In the genomic region with DNA sequence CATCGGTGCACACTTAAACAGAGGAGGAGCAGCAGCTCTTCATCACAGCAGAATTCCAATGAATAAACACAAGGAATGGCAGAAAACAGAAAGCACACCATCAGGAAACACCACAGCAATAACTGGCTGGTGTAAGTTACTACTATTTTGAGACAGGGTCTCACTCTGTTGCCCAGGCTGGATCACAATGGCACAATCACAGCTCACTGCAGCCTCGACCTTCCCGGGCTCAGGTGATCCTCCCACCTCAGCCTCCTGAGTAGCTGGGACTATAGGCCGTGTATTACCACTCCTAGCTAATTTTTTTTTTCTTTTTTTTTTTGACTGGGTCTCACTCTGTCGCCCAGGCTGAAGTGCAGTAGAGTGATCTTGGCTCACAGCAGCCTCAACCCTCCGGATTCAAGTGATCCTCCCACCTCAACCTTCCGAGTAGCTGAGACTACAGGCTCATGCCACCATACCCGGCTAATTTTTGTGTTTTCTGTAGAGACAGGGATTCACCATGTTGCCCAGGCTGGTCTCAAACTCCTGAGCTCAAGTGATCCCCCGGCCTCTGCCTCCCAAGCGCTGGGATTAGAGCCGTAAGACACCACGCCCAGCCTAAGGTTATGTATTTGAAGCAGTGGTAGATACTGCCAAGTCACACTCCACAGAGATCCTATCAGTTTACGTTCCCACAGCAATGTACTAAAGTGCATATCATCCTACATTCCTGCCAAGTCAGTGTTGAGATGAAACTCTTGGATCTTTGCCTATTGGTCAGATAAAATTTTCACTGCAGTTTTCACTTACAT, we compare ENCODE assay signal across 10 cellular contexts. TPM values are rescaled to one million over a fixed set of nuclear protein-coding genes. Genes with fewer than 3 reads are reported as not detected.
DNase-seq lines count a peak whose midpoint lies in the region; ATAC-seq lines count a peak whose summit lies in the region.
"Had no signal": no experiment of that assay in that cellular context is flagged by ENCODE, and none has a peak within 500 bp of the region (broad histone marks: within the 10 kb centered on the region; RNA-seq: fewer than 3 reads in every experiment).

No MANE protein-coding gene starts in this region.

- no peaks in the 10 kb centered on the region for H3K9me3 ChIP-seq in right cardiac atrium (ENCODE audit: control insufficient read depth, low read length)
- H3K9me3 ChIP-seq: esophagus squamous epithelium had no signal

- intact Hi-C loops in right cardiac atrium (cut with DNase I), result no loop called here

- H3K27me3 ChIP-seq in right cardiac atrium (ENCODE audit: control insufficient read depth, insufficient read depth), result no peaks in the 10 kb centered on the region
- H3K27me3 ChIP-seq: esophagus squamous epithelium had no signal

- H3K4me1 ChIP-seq in right cardiac atrium (ENCODE audit: control insufficient read depth, insufficient read depth, low read length), result no peaks in the 10 kb centered on the region

- DNase-seq in NCI-H2196 treated with DMSO at 0.1 percent for 48 hours (lab: John Stamatoyannopoulos, UW; ENCODE audit: unreplicated experiment) (peak; percentile 9), NCI-H2196 (lab: John Stamatoyannopoulos, UW; ENCODE audit: unreplicated experiment) (no peak), amniotic stem cell (lab: John Stamatoyannopoulos, UW) (peak; percentile 47), right cardiac atrium (no peak), stromal cell of bone marrow (ENCODE audit: low read depth) (peak; percentile 43), cerebellar cortex (ENCODE audit: low spot score) (no peak)
- DNase-seq in activated CD8-positive, alpha-beta memory T cell treated with anti-CD3 and anti-CD28 coated beads, Interleukin-2, amount 50 U/mL, for 4 hours, result no peak
- DNase-seq in stimulated activated CD4-positive, alpha-beta T cell treated with anti-CD3 and anti-CD28 coated beads, Interleukin-12 subunit alpha, Interleukin-12 subunit beta, amount 100 ng/mL, for 4 hours, result no peak
- DNase-seq: activated effector memory CD4-positive, alpha-beta T cell treated with Interleukin-2 at 50 U/mL for 16 hours; esophagus squamous epithelium had no signal

- no peak overlapping the region for H3K27ac ChIP-seq in right cardiac atrium (ENCODE audit: low read length)
- H3K27ac ChIP-seq: esophagus squamous epithelium had no signal

- peak; percentile 81 for ATAC-seq in right cardiac atrium

- WGBS in right cardiac atrium, result 65% methylated on average over 13 of the region's 13 CpGs

- H3K4me3 ChIP-seq in right cardiac atrium (ENCODE audit: low read length), result no peak overlapping the region
- H3K4me3 ChIP-seq: esophagus squamous epithelium had no signal

RNA-seq across cellular contexts. Expression of a gene that starts 20.7 kb away (rescaled TPM):
- 100 to 1,000 TPM in 1 of 4 donors, 10 to 100 TPM in 3; 88.6 to 108 (median 96.7) TPM for total RNA-seq in right cardiac atrium
- polyA plus RNA-seq in right cardiac atrium, result 71.0 TPM

RNA-seq across cellular contexts. Expression of a gene that starts 42.1 kb away (rescaled TPM):
- 10 to 100 TPM in 1 of 4 donors, 1 to 10 TPM in 3; 3.4 to 10.7 (median 6.1) TPM for total RNA-seq in right cardiac atrium
- polyA plus RNA-seq in right cardiac atrium, result 8.1 TPM

Comparison
In these comparisons a context has a peak if more than half of its experiments do, and no peak if none do; other contexts are left out.
1. DNase-seq: peak in NCI-H2196 treated with DMSO at 0.1 percent for 48 hours (single experiment), amniotic stem cell (single experiment) and stromal cell of bone marrow (single experiment); none in NCI-H2196 (single experiment), right cardiac atrium (0 of 3), activated CD8-positive, alpha-beta memory T cell treated with anti-CD3 and anti-CD28 coated beads, Interleukin-2, amount 50 U/mL, for 4 hours (single experiment), cerebellar cortex (single experiment) and stimulated activated CD4-positive, alpha-beta T cell treated with anti-CD3 and anti-CD28 coated beads, Interleukin-12 subunit alpha, Interleukin-12 subunit beta, amount 100 ng/mL, for 4 hours (single experiment).